9 cellular contexts compared by ENCODE assay signal in genomic region chr7:143321734-143322133, GRCh38. TPM values are rescaled to one million over a fixed set of nuclear protein-coding genes. Genes with fewer than 3 reads are reported as not detected.
DNase-seq lines count a peak whose midpoint lies in the region; ATAC-seq and TF ChIP-seq lines count a peak whose summit lies in the region.
"Had no signal": no experiment of that assay in that cellular context is flagged by ENCODE, and none has a peak within 500 bp of the region (broad histone marks: within the 10 kb centered on the region; RNA-seq: fewer than 3 reads in every experiment).

No MANE protein-coding gene starts in this region.

- H3K27ac ChIP-seq in breast epithelium (peak overlapping the region in 1 of 2 donors; percentile 55), testis (no peak overlapping the region)
- H3K27ac ChIP-seq: parathyroid adenoma had no signal

- H3K27me3 Mint-ChIP-seq in MCF 10A (ENCODE audit: insufficient read depth, unreplicated experiment), result no peaks in the 10 kb centered on the region

- no peak overlapping the region for H3K4me3 ChIP-seq in breast epithelium
- H3K4me3 ChIP-seq in epithelial cell of proximal tubule (ENCODE audit: low read depth, low read length), result no peak overlapping the region
- H3K4me3 ChIP-seq in testis, result no peak overlapping the region

- TF ChIP-seq POLR2A in breast epithelium (IDR thresholded peaks at IDR 0.05) (no peak), testis (IDR thresholded peaks at IDR 0.05) (no peak)

- TF ChIP-seq CTCF in MCF 10A (IDR thresholded peaks at IDR 0.05; ENCODE audit: unreplicated experiment) (peak; percentile 34), breast epithelium (IDR thresholded peaks at IDR 0.05) (no peak), epithelial cell of proximal tubule (conservative IDR thresholded peaks at IDR 0.05; ENCODE audit: low read depth, low read length) (peak; percentile 57), testis (IDR thresholded peaks at IDR 0.05) (no peak)

- H3K27me3 ChIP-seq in breast epithelium (no peaks in the 10 kb centered on the region), testis (no peaks in the 10 kb centered on the region)

- H3K4me3 Mint-ChIP-seq in MCF 10A (ENCODE audit: unreplicated experiment), result no peak overlapping the region
- H3K4me3 Mint-ChIP-seq: brain had no signal

- intact Hi-C loops in MCF 10A (cut with micrococcal nuclease), result loop anchor here (2.0 kb wide), 3 partner anchors 59 to 95 kb away; partner anchors contain the start of genes EPHA1 and ZYX
- intact Hi-C loops in breast epithelium (cut with DNase I; ENCODE audit: low total_unique reads), result no loop called here
- intact Hi-C loops in testis (cut with DNase I; ENCODE audit: low total_unique reads), result no loop called here

- H3K27ac Mint-ChIP-seq in MCF 10A (ENCODE audit: low read depth, unreplicated experiment), result no peak overlapping the region
- H3K27ac Mint-ChIP-seq: brain had no signal

- POLR2A ChIA-PET in MCF 10A (lab: Yijun Ruan, JAX), result interaction anchor here (2.9 kb wide), 1 partner anchor 9 kb away, joined by 8 read pairs; no protein-coding TSS in a partner anchor

- peaks cover 26% of the 10 kb centered on the region for H3K4me1 Mint-ChIP-seq in MCF 10A (ENCODE audit: insufficient read depth, unreplicated experiment)

- H3K36me3 Mint-ChIP-seq in MCF 10A (ENCODE audit: insufficient read depth, unreplicated experiment), result peaks cover 5% of the 10 kb centered on the region
- H3K36me3 Mint-ChIP-seq: brain had no signal

- peaks cover 0 to 4% of the 10 kb centered on the region in 2 donors for H3K4me1 ChIP-seq in breast epithelium
- H3K4me1 ChIP-seq in testis, result no peaks in the 10 kb centered on the region

- CTCF ChIA-PET in MCF 10A (lab: Yijun Ruan, JAX), result interaction anchor here (0.6 to 1.5 kb wide), 4 partner anchors 9 to 97 kb away, joined by 3 to 4 read pairs (median 4); no protein-coding TSS in a partner anchor

- H3K36me3 ChIP-seq in breast epithelium (no peaks in the 10 kb centered on the region), testis (ENCODE audit: low read depth, missing control alignments) (no peaks in the 10 kb centered on the region)

- no peaks in the 10 kb centered on the region for H3K9me3 ChIP-seq in breast epithelium
- H3K9me3 ChIP-seq in testis, result no peaks in the 10 kb centered on the region

- no TSS peak for BruUV-seq in MCF 10A (replicated peaks; lab: Mats Ljungman, UMichigan)

- H3K9me3 Mint-ChIP-seq in MCF 10A (ENCODE audit: unreplicated experiment), result no peaks in the 10 kb centered on the region

- no peak for ATAC-seq in GM21786 (IDR thresholded peaks at IDR 0.05; ENCODE audit: unreplicated experiment)

- peak; percentile 52 for DNase-seq in MCF 10A (ENCODE audit: unreplicated experiment)
- no peak for DNase-seq in breast epithelium (ENCODE audit: low spot score in 2 of 2)
- no peak for DNase-seq in epithelial cell of proximal tubule (ENCODE audit: low read depth)
- DNase-seq in testis, result peak; percentile 37
- DNase-seq in NCI-H2227 (lab: John Stamatoyannopoulos, UW; ENCODE audit: unreplicated experiment), result no peak

- 83 to 97% methylated on average over 4 of the region's 4 CpGs for WGBS in testis, 2 donors

RNA-seq across cellular contexts. Expression of gene CLCN1, which starts 5.8 kb away (rescaled TPM):
- not detected in 2 replicates for total RNA-seq in MCF 10A (2022)
- under 1 TPM in 1 of 3 donors, not detected in 2; 0.29 TPM for total RNA-seq in breast epithelium
- not detected in 2 replicates for total RNA-seq in epithelial cell of proximal tubule
- 1 to 10 TPM; 1.1 to 1.4 TPM for total RNA-seq in testis
- 2.7 TPM for polyA plus RNA-seq in testis (ENCODE audit: insufficient read depth, low read depth, low replicate concordance)
- total RNA-seq: OCI-LY7 had no signal

RNA-seq across cellular contexts. Expression of gene CASP2, which starts 33.6 kb away (rescaled TPM):
- total RNA-seq in MCF 10A (2022) (15.1 and 17.4 TPM in 2 replicates), breast epithelium (10 to 100 TPM; 11.7 to 24.9 (median 22.8) TPM), epithelial cell of proximal tubule (17.8 and 18.7 TPM in 2 replicates), testis (10 to 100 TPM; 23.6 to 26.5 TPM)
- 20.7 TPM for polyA plus RNA-seq in testis (ENCODE audit: insufficient read depth, low read depth, low replicate concordance)

RNA-seq across cellular contexts. Expression of gene TMEM139, which starts 37.0 kb away (rescaled TPM):
- total RNA-seq in MCF 10A (2022) (8.1 and 9.2 TPM in 2 replicates), breast epithelium (10 to 100 TPM in 2 of 3 donors, 1 to 10 TPM in 1; 1.4 to 27.4 (median 14.4) TPM), epithelial cell of proximal tubule (14.5 and 30.9 TPM in 2 replicates), testis (1 to 10 TPM; 1.1 to 2.2 TPM)
- polyA plus RNA-seq in testis (ENCODE audit: insufficient read depth, low read depth, low replicate concordance), result 5.3 TPM

RNA-seq across cellular contexts. Expression of gene FAM131B, which starts 40.8 kb away (rescaled TPM):
- total RNA-seq in MCF 10A (2022) (0.19 and 0.25 TPM in 2 replicates), breast epithelium (1 to 10 TPM in 1 of 3 donors, under 1 TPM in 2; 0.48 to 2.3 (median 0.73) TPM), epithelial cell of proximal tubule (0.29 and 1.5 TPM in 2 replicates), testis (1 to 10 TPM; 1.2 TPM)
- 1.2 TPM for polyA plus RNA-seq in testis (ENCODE audit: insufficient read depth, low read depth, low replicate concordance)
- total RNA-seq: OCI-LY7 had no signal

RNA-seq across cellular contexts. Expression of gene GSTK1, which starts 58.5 kb away (rescaled TPM):
- total RNA-seq in MCF 10A (2022) (69.7 and 79.9 TPM in 2 replicates), breast epithelium (100 to 1,000 TPM; 196 to 242 (median 199) TPM), epithelial cell of proximal tubule (95.1 and 141 TPM in 2 replicates), testis (100 to 1,000 TPM; 105 to 136 TPM)
- 169 TPM for polyA plus RNA-seq in testis (ENCODE audit: insufficient read depth, low read depth, low replicate concordance)

Comparison
In these comparisons a context has a peak if more than half of its experiments do, and no peak if none do; other contexts are left out.
1. DNase-seq: peak in MCF 10A (single experiment) and testis (single experiment); none in breast epithelium (0 of 2), epithelial cell of proximal tubule (single experiment) and NCI-H2227 (single experiment).
2. CTCF ChIP-seq: peak in MCF 10A (single experiment) and epithelial cell of proximal tubule (single experiment); none in breast epithelium (0 of 3) and testis (0 of 3).